ENCODE assay signal across 1 cellular context in the genomic region with DNA sequence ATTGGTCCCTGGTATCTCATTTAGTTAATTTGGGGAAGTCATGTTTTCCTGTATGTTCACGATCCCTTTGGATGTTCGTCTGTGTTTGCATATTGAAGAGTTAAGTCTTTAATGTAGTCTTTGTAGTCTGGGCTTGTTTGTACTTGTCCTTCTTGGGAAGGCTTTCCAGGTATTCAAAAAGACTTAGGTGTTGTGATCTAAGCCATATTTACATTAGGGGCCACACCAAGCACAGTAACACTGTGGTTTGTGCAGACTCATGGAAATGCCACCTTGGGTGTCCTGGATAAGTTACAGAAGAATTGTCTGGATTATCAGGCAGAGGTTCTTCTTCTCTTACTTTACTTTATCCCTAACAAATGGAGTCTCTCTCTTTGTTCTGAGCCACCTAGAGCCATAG.
TF ChIP-seq lines count a peak whose summit lies in the region.

No MANE protein-coding gene starts in this region.

TF ChIP-seq in WTC11, 78 proteins besides CTCF, POLR2A, EP300 and RAD21 (continued from another document):
- TF ChIP-seq, protein P1, sequence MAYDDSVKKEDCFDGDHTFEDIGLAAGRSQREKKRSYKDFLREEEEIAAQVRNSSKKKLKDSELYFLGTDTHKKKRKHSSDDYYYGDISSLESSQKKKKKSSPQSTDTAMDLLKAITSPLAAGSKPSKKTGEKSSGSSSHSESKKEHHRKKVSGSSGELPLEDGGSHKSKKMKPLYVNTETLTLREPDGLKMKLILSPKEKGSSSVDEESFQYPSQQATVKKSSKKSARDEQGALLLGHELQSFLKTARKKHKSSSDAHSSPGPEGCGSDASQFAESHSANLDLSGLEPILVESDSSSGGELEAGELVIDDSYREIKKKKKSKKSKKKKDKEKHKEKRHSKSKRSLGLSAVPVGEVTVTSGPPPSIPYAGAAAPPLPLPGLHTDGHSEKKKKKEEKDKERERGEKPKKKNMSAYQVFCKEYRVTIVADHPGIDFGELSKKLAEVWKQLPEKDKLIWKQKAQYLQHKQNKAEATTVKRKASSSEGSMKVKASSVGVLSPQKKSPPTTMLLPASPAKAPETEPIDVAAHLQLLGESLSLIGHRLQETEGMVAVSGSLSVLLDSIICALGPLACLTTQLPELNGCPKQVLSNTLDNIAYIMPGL (CRISPR knock-in tag; IDR thresholded peaks at IDR 0.05), result no peak
- TF ChIP-seq, protein P2, sequence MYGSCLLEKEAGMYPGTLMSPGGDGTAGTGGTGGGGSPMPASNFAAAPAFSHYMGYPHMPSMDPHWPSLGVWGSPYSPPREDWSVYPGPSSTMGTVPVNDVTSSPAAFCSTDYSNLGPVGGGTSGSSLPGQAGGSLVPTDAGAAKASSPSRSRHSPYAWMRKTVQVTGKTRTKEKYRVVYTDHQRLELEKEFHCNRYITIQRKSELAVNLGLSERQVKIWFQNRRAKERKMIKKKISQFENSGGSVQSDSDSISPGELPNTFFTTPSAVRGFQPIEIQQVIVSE (CRISPR knock-in tag; IDR thresholded peaks at IDR 0.05; ENCODE audit: borderline replicate concordance), result no peak
- TF ChIP-seq, protein P3, sequence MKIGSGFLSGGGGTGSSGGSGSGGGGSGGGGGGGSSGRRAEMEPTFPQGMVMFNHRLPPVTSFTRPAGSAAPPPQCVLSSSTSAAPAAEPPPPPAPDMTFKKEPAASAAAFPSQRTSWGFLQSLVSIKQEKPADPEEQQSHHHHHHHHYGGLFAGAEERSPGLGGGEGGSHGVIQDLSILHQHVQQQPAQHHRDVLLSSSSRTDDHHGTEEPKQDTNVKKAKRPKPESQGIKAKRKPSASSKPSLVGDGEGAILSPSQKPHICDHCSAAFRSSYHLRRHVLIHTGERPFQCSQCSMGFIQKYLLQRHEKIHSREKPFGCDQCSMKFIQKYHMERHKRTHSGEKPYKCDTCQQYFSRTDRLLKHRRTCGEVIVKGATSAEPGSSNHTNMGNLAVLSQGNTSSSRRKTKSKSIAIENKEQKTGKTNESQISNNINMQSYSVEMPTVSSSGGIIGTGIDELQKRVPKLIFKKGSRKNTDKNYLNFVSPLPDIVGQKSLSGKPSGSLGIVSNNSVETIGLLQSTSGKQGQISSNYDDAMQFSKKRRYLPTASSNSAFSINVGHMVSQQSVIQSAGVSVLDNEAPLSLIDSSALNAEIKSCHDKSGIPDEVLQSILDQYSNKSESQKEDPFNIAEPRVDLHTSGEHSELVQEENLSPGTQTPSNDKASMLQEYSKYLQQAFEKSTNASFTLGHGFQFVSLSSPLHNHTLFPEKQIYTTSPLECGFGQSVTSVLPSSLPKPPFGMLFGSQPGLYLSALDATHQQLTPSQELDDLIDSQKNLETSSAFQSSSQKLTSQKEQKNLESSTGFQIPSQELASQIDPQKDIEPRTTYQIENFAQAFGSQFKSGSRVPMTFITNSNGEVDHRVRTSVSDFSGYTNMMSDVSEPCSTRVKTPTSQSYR (CRISPR knock-in tag; IDR thresholded peaks at IDR 0.05), result no peak
- TF ChIP-seq, protein P4, sequence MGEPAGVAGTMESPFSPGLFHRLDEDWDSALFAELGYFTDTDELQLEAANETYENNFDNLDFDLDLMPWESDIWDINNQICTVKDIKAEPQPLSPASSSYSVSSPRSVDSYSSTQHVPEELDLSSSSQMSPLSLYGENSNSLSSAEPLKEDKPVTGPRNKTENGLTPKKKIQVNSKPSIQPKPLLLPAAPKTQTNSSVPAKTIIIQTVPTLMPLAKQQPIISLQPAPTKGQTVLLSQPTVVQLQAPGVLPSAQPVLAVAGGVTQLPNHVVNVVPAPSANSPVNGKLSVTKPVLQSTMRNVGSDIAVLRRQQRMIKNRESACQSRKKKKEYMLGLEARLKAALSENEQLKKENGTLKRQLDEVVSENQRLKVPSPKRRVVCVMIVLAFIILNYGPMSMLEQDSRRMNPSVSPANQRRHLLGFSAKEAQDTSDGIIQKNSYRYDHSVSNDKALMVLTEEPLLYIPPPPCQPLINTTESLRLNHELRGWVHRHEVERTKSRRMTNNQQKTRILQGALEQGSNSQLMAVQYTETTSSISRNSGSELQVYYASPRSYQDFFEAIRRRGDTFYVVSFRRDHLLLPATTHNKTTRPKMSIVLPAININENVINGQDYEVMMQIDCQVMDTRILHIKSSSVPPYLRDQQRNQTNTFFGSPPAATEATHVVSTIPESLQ (CRISPR knock-in tag; IDR thresholded peaks at IDR 0.05), result no peak
TF ChIP-seq in WTC11: peak in this region for 0.
